8 cellular contexts compared by ENCODE assay signal in the genomic region with DNA sequence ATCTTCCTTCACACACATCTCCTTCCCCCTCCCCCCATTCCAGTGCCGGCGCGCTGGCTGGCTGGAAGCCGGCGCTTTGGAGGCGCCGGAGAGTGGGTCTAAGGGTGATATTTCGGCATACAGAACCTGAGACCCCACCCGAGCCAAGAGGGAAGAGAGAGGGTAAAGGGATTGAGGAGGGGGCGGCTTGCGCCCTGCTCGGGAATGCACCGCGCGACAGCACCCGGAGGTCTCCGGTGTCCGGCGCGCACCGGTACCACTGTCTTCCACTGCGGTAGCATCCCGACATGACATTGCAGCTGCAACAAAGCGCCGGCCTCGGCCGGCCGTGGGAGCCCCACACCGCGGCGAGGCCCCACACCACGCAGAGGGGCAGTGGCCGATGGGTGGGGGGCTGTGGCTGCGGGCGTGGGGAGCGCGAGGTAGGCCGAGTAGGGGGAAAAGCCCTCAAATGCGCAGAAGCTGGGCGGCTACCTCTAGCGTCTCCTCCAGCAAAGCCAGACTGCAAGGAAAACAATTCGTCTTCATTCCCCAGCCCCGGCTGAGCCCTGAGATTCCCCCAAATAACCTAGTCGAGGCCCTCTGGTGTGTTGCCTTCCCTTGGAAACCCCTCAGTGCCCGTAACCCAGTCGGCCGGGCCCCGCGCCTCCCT. TPM values are rescaled to one million over a fixed set of nuclear protein-coding genes. Genes with fewer than 3 reads are reported as not detected.
DNase-seq lines count a peak whose midpoint lies in the region; ATAC-seq and TF ChIP-seq lines count a peak whose summit lies in the region.

No MANE protein-coding gene starts in this region.

- no peak for TF ChIP-seq EP300 in Ishikawa (IDR thresholded peaks at IDR 0.05; ENCODE audit: borderline replicate concordance)

- DNase-seq in CD8-positive, alpha-beta T cell, result no peak
- DNase-seq in left cardiac atrium (peak; percentile 33), progenitor cell of endocrine pancreas (ENCODE audit: low spot score, unreplicated experiment) (peak; percentile 17), NCI-H446 treated with DMSO at 0.1 percent for 48 hours (lab: John Stamatoyannopoulos, UW) (no peak)

- peak overlapping the region; percentile 76 for H3K4me3 ChIP-seq in CD8-positive, alpha-beta T cell (ENCODE audit: low read depth, low read length)

- no peaks in the 10 kb centered on the region for H3K9me3 ChIP-seq in CD8-positive, alpha-beta T cell (ENCODE audit: low read length)

- H3K9me3 Mint-ChIP-seq in CD8-positive, alpha-beta T cell, result no peaks in the 10 kb centered on the region
- H3K9me3 Mint-ChIP-seq in activated naive CD8-positive, alpha-beta T cell (ENCODE audit: low read depth), result no peaks in the 10 kb centered on the region
- no peaks in the 10 kb centered on the region for H3K9me3 Mint-ChIP-seq in progenitor cell of endocrine pancreas (ENCODE audit: low read depth)

- H3K27ac ChIP-seq in CD8-positive, alpha-beta T cell (ENCODE audit: low read depth, low read length), result no peak overlapping the region

- peaks cover 43% of the 10 kb centered on the region for H3K27me3 Mint-ChIP-seq in CD8-positive, alpha-beta T cell (ENCODE audit: low read depth)
- peaks cover 24% of the 10 kb centered on the region for H3K27me3 Mint-ChIP-seq in activated naive CD8-positive, alpha-beta T cell
- H3K27me3 Mint-ChIP-seq in progenitor cell of endocrine pancreas, result peaks cover 15% of the 10 kb centered on the region

- TF ChIP-seq CTCF in CD8-positive, alpha-beta T cell (IDR thresholded peaks at IDR 0.05), result no peak
- TF ChIP-seq CTCF in progenitor cell of endocrine pancreas (IDR thresholded peaks at IDR 0.05; ENCODE audit: unreplicated experiment), result no peak

- no peak; the same call in 1 of the 2 replicates for TF ChIP-seq RAD21 in Ishikawa (IDR thresholded peaks at IDR 0.05; ENCODE audit: low read depth)

- H3K4me3 Mint-ChIP-seq in CD8-positive, alpha-beta T cell, result peak overlapping the region; percentile 65
- H3K4me3 Mint-ChIP-seq in activated naive CD8-positive, alpha-beta T cell, result peak overlapping the region; percentile 80
- H3K4me3 Mint-ChIP-seq in progenitor cell of endocrine pancreas (ENCODE audit: low read depth), result peak overlapping the region; percentile 85

- ATAC-seq in CD8-positive, alpha-beta T cell, result no peak
- ATAC-seq in GM19351 (IDR thresholded peaks at IDR 0.05; ENCODE audit: unreplicated experiment) (peak; percentile 22), left cardiac atrium (peak; percentile 45 to 57), GM19455 (IDR thresholded peaks at IDR 0.05; ENCODE audit: unreplicated experiment) (no peak)

- peaks cover 7% of the 10 kb centered on the region for H3K27me3 ChIP-seq in CD8-positive, alpha-beta T cell (ENCODE audit: insufficient read depth, low read length)

- peaks cover 6% of the 10 kb centered on the region for H3K4me1 ChIP-seq in CD8-positive, alpha-beta T cell (ENCODE audit: insufficient read depth, low read length)

- CTCF ChIA-PET in CD8-positive, alpha-beta T cell (lab: Charles Lee), result interaction anchor here (1.1 to 1.7 kb wide), 4 partner anchors 8 to 211 kb away, joined by 3 to 8 read pairs (median 6); no protein-coding TSS in a partner anchor

- peaks cover 10% of the 10 kb centered on the region for H3K4me1 Mint-ChIP-seq in CD8-positive, alpha-beta T cell (ENCODE audit: low read depth)
- H3K4me1 Mint-ChIP-seq in activated naive CD8-positive, alpha-beta T cell (ENCODE audit: low read depth), result peaks cover 10% of the 10 kb centered on the region
- peaks cover 32% of the 10 kb centered on the region for H3K4me1 Mint-ChIP-seq in progenitor cell of endocrine pancreas (ENCODE audit: low read depth)

- no peaks in the 10 kb centered on the region for H3K36me3 ChIP-seq in CD8-positive, alpha-beta T cell (ENCODE audit: insufficient read depth, low read length)

- H3K27ac Mint-ChIP-seq in CD8-positive, alpha-beta T cell, result no peak overlapping the region
- H3K27ac Mint-ChIP-seq in activated naive CD8-positive, alpha-beta T cell, result no peak overlapping the region
- H3K27ac Mint-ChIP-seq in progenitor cell of endocrine pancreas, result peak overlapping the region; percentile 74

- intact Hi-C loops in CD8-positive, alpha-beta T cell (cut with DNase I, micrococcal nuclease), result loop anchor here in 1 of 2 experiments (1.0 to 5.0 kb wide), 4 partner anchors 211 to 1216 kb away; no protein-coding TSS in a partner anchor
- intact Hi-C loops in left cardiac atrium (cut with DNase I), result loop anchor here (1.0 to 5.0 kb wide), 3 partner anchors 56 to 211 kb away; no protein-coding TSS in a partner anchor

- POLR2A ChIA-PET in CD8-positive, alpha-beta T cell (lab: Charles Lee), result no interaction called here

- H3K36me3 Mint-ChIP-seq in CD8-positive, alpha-beta T cell, result no peaks in the 10 kb centered on the region
- H3K36me3 Mint-ChIP-seq in activated naive CD8-positive, alpha-beta T cell, result no peaks in the 10 kb centered on the region
- no peaks in the 10 kb centered on the region for H3K36me3 Mint-ChIP-seq in progenitor cell of endocrine pancreas (ENCODE audit: insufficient read depth)

TF ChIP-seq in Ishikawa, 13 proteins besides CTCF, POLR2A, EP300 and RAD21:
- TF ChIP-seq ZBTB7A (IDR thresholded peaks at IDR 0.05; ENCODE audit: low read depth), result 0 out of 2 replicates have a peak, but pooled peaks have one; percentile 9
- TF ChIP-seq, protein P1, sequence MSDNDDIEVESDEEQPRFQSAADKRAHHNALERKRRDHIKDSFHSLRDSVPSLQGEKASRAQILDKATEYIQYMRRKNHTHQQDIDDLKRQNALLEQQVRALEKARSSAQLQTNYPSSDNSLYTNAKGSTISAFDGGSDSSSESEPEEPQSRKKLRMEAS (IDR thresholded peaks at IDR 0.05), result no peak

RNA-seq across cellular contexts. Expression of a gene that starts 0.9 kb away (rescaled TPM):
- under 1 TPM; 0.42 to 0.52 TPM for total RNA-seq in CD8-positive, alpha-beta T cell
- total RNA-seq in left cardiac atrium (10 to 100 TPM; 12.1 to 24.4 TPM), progenitor cell of endocrine pancreas (46.3 and 49.7 TPM in 2 replicates)

Comparison
In these comparisons a context has a peak if more than half of its experiments do, and no peak if none do; other contexts are left out.
1. ATAC-seq: peak in GM19351 (single experiment) and left cardiac atrium (2 of 2); none in CD8-positive, alpha-beta T cell (single experiment) and GM19455 (single experiment).
2. DNase-seq: peak in left cardiac atrium (single experiment) and progenitor cell of endocrine pancreas (single experiment); none in CD8-positive, alpha-beta T cell (0 of 7) and NCI-H446 treated with DMSO at 0.1 percent for 48 hours (single experiment).
3. RNA of a gene that starts 0.9 kb away (total RNA-seq): 46.3 to 49.7 TPM in progenitor cell of endocrine pancreas and 12.1 to 24.4 TPM in left cardiac atrium; 0.42 to 0.52 TPM in CD8-positive, alpha-beta T cell; every median in the first group is over 4 times any median in the second.
4. Peak in every context shown above with its lines, with median percentiles within 50 percentile points of each other: H3K4me3 Mint-ChIP-seq.